ENCODE assay signal across 11 cellular contexts in the genomic region with DNA sequence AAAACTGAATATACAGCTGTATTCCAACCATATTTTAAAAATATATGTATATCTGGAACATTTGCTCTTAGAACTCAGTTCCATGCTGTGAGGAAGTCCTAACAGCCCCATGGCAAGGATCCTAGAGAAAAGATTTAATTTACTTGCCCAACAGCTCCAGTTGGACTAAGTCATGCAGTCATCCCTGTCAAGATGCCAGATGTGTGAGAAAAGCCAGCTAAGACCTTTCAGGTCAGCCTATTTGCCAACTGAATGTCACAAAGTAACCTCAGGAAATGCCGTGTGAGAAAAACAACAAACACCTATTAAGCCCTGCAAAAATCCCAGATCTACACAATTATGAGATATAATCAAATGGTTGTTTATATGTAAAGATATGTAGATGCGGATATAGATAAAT.
DNase-seq lines count a peak whose midpoint lies in the region; ATAC-seq and TF ChIP-seq lines count a peak whose summit lies in the region.
"Had no signal": no experiment of that assay in that cellular context is flagged by ENCODE, and none has a peak within 500 bp of the region (broad histone marks: within the 10 kb centered on the region; RNA-seq: fewer than 3 reads in every experiment).

No MANE protein-coding gene starts in this region.

- peaks cover 20% of the 10 kb centered on the region for H3K4me1 Mint-ChIP-seq in MCF 10A (ENCODE audit: insufficient read depth, unreplicated experiment)

- no peak overlapping the region for H3K27ac Mint-ChIP-seq in MCF 10A (ENCODE audit: low read depth, unreplicated experiment)

- H3K36me3 ChIP-seq in breast epithelium (no peaks in the 10 kb centered on the region), transverse colon (no peaks in the 10 kb centered on the region)
- H3K36me3 ChIP-seq: neutrophil, upper lobe of left lung, WERI-Rb-1 had no signal

- 65 to 67% methylated on average over 2 of the region's 2 CpGs for WGBS in transverse colon (ENCODE audit: low coverage in 1 of 2), 2 donors

- intact Hi-C loops in MCF 10A (cut with micrococcal nuclease), result no loop called here
- intact Hi-C loops in breast epithelium (cut with DNase I; ENCODE audit: low total_unique reads), result no loop called here
- intact Hi-C loops in transverse colon (cut with DNase I; ENCODE audit: low total_unique reads), result no loop called here

- DNase-seq in MCF 10A (ENCODE audit: unreplicated experiment) (peak; percentile 85), breast epithelium (ENCODE audit: low spot score in 2 of 2) (no peak), SK-N-DZ (ENCODE audit: low spot score) (peak; percentile 85), foreskin fibroblast (peak; percentile 93 to 96), transverse colon (peak; percentile 8), COLO829 (ENCODE audit: low spot score) (no peak), GF-D8 (lab: John Stamatoyannopoulos, UW) (no peak)
- DNase-seq: upper lobe of left lung, WERI-Rb-1 had no signal

- TF ChIP-seq EP300 in transverse colon (IDR thresholded peaks at IDR 0.05; ENCODE audit: low read depth), result no peak

- H3K9me3 ChIP-seq in breast epithelium, result no peaks in the 10 kb centered on the region
- H3K9me3 ChIP-seq in transverse colon, result no peaks in the 10 kb centered on the region
- H3K9me3 ChIP-seq: neutrophil, upper lobe of left lung had no signal

- no TSS peak for BruUV-seq in MCF 10A (replicated peaks; lab: Mats Ljungman, UMichigan)

- TF ChIP-seq POLR2A in breast epithelium (IDR thresholded peaks at IDR 0.05) (no peak), transverse colon (IDR thresholded peaks at IDR 0.05) (no peak)

- H3K9me3 Mint-ChIP-seq in MCF 10A (ENCODE audit: unreplicated experiment), result no peaks in the 10 kb centered on the region

- TF ChIP-seq CTCF in MCF 10A (IDR thresholded peaks at IDR 0.05; ENCODE audit: unreplicated experiment), result no peak
- TF ChIP-seq CTCF in breast epithelium (IDR thresholded peaks at IDR 0.05), result no peak
- no peak for TF ChIP-seq CTCF in foreskin fibroblast (IDR thresholded peaks at IDR 0.05; ENCODE audit: low read depth, low read length)
- TF ChIP-seq CTCF in transverse colon (IDR thresholded peaks at IDR 0.05), result no peak

- in situ Hi-C loops in transverse colon (cut with MboI; ENCODE audit: low pct_ligation_motif_present in 1 of 4, low pct_unique_long_range_greater_than_20kb in 1 of 4, low sequenced_read_pairs in 3 of 4), result no loop called here

- no peaks in the 10 kb centered on the region for H3K27me3 Mint-ChIP-seq in MCF 10A (ENCODE audit: insufficient read depth, unreplicated experiment)

- no peak for ATAC-seq in GM21423 (IDR thresholded peaks at IDR 0.05; ENCODE audit: unreplicated experiment)

- CTCF ChIA-PET in MCF 10A (lab: Yijun Ruan, JAX), result no interaction called here

- POLR2A ChIA-PET in MCF 10A (lab: Yijun Ruan, JAX), result interaction anchor here (0.7 kb wide), 2 partner anchors 12 to 195 kb away, joined by 3 read pairs; no protein-coding TSS in a partner anchor

- H3K27me3 ChIP-seq in breast epithelium (no peaks in the 10 kb centered on the region), transverse colon (no peaks in the 10 kb centered on the region)
- H3K27me3 ChIP-seq: neutrophil, upper lobe of left lung had no signal

- H3K4me3 Mint-ChIP-seq in MCF 10A (ENCODE audit: unreplicated experiment), result no peak overlapping the region

- no peaks in the 10 kb centered on the region for H3K36me3 Mint-ChIP-seq in MCF 10A (ENCODE audit: insufficient read depth, unreplicated experiment)

- H3K4me3 ChIP-seq in breast epithelium (no peak overlapping the region), foreskin fibroblast (ENCODE audit: low read depth in 1 of 2, low read length in 2 of 2) (no peak overlapping the region), transverse colon (no peak overlapping the region)
- H3K4me3 ChIP-seq: upper lobe of left lung had no signal

- peaks cover 3 to 13% of the 10 kb centered on the region in 2 donors for H3K4me1 ChIP-seq in breast epithelium
- H3K4me1 ChIP-seq in transverse colon, result peaks cover 0 to 6% (median 0%) of the 10 kb centered on the region in 4 donors

- H3K27ac ChIP-seq in breast epithelium (no peak overlapping the region), transverse colon (no peak overlapping the region)
- H3K27ac ChIP-seq: neutrophil, upper lobe of left lung, WERI-Rb-1 had no signal

Comparison
In these comparisons a context has a peak if more than half of its experiments do, and no peak if none do; other contexts are left out.
1. DNase-seq: peak in MCF 10A (single experiment), SK-N-DZ (single experiment), foreskin fibroblast (2 of 2) and transverse colon (single experiment); none in breast epithelium (0 of 2), COLO829 (single experiment) and GF-D8 (single experiment).